ENCODE assay signal across 8 cellular contexts in the genomic region with DNA sequence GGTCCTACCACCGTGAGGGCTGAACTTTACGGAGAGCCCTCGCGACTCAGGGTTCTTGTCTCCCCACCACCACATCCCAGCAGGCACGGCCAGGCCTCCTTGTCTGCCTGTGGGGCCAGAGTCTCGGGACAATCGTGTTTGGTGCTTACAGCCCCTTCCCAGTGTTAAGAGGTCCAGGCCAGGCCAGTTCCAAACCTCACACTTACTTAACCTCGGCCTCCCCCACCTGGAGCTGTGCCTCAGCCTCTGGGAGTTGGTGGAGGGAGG.
"Had no signal": no experiment of that assay in that cellular context is flagged by ENCODE, and none has a peak within 500 bp of the region (broad histone marks: within the 10 kb centered on the region; RNA-seq: fewer than 3 reads in every experiment).

No MANE protein-coding gene starts in this region.

- H3K27ac Mint-ChIP-seq: HFFc6 had no signal

- H3K9me3 Mint-ChIP-seq: HFFc6 had no signal

- H3K4me3 ChIP-seq: GM23248, HAP-1, K562 had no signal

- H3K9me3 ChIP-seq: HAP-1 had no signal

- H3K4me3 Mint-ChIP-seq: HFFc6 had no signal

- H2AFZ ChIP-seq: GM23248 had no signal

- H3K4me1 ChIP-seq: HAP-1 had no signal

- H3K9ac ChIP-seq: GM23248 had no signal

- DNase-seq: GM23248, GOT3, HFFc6, IMR-90 had no signal

- H3K27ac ChIP-seq: GM23248, HL-60 had no signal

- ATAC-seq: HCT116 had no signal
